1 cellular context compared by ENCODE assay signal in the genomic region with DNA sequence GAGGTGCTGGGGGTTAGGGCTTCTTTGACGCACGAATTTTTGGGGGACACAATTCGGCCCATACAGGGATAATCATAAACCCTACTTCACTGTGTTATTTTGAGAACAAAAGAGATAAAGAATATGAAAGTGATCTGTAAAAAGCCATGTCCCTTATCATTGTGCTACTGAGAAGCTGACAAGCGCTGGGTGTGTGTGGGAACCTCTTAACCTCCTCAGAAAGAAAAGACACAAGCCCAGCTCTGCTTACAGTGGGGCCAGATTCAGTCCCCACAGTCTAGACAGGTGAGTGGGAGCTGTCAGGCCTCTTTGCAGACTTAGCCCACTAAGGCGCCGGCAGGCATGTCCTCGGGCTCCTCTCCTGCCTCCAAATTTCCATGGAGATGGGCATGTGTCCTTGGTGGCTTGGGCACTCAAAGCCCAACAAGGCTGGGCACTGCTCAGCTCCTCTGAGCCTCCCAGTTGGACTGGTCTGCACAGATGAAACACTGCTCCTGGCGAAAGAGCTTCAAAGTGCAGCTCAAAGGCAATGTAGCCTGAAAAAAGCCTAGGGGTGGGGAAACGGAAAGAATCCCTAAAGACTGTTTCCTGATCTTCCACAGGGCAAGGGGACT.
TF ChIP-seq lines count a peak whose summit lies in the region.

No MANE protein-coding gene starts in this region.

TF ChIP-seq in K562, 482 proteins besides CTCF, POLR2A, EP300 and RAD21 (continued from another document):
- TF ChIP-seq, protein P1, sequence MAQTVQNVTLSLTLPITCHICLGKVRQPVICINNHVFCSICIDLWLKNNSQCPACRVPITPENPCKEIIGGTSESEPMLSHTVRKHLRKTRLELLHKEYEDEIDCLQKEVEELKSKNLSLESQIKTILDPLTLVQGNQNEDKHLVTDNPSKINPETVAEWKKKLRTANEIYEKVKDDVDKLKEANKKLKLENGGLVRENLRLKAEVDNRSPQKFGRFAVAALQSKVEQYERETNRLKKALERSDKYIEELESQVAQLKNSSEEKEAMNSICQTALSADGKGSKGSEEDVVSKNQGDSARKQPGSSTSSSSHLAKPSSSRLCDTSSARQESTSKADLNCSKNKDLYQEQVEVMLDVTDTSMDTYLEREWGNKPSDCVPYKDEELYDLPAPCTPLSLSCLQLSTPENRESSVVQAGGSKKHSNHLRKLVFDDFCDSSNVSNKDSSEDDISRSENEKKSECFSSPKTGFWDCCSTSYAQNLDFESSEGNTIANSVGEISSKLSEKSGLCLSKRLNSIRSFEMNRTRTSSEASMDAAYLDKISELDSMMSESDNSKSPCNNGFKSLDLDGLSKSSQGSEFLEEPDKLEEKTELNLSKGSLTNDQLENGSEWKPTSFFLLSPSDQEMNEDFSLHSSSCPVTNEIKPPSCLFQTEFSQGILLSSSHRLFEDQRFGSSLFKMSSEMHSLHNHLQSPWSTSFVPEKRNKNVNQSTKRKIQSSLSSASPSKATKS (CRISPR knock-in tag; IDR thresholded peaks at IDR 0.05), result no peak
- no peak for TF ChIP-seq TCF3 (CRISPR knock-in tag; IDR thresholded peaks at IDR 0.05)
- TF ChIP-seq ZFP36 (IDR thresholded peaks at IDR 0.05; ENCODE audit: low read depth, low read length, partially characterized antibody), result no peak
- TF ChIP-seq PML (IDR thresholded peaks at IDR 0.05; ENCODE audit: low read length), result no peak
- TF ChIP-seq, protein P2, sequence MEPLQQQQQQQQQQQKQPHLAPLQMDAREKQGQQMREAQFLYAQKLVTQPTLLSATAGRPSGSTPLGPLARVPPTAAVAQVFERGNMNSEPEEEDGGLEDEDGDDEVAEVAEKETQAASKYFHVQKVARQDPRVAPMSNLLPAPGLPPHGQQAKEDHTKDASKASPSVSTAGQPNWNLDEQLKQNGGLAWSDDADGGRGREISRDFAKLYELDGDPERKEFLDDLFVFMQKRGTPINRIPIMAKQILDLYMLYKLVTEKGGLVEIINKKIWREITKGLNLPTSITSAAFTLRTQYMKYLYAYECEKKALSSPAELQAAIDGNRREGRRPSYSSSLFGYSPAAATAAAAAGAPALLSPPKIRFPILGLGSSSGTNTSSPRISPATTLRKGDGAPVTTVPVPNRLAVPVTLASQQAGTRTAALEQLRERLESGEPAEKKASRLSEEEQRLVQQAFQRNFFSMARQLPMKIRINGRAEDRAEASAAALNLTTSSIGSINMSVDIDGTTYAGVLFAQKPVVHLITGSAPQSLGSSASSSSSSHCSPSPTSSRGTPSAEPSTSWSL (CRISPR knock-in tag; IDR thresholded peaks at IDR 0.05; ENCODE audit: borderline replicate concordance), result no peak
- TF ChIP-seq JUN (IDR thresholded peaks at IDR 0.05; ENCODE audit: borderline replicate concordance, low read depth, low read length), result no peak
- TF ChIP-seq JUN (CRISPR knock-in tag; IDR thresholded peaks at IDR 0.05; ENCODE audit: borderline replicate concordance), result no peak
- TF ChIP-seq, protein P3, sequence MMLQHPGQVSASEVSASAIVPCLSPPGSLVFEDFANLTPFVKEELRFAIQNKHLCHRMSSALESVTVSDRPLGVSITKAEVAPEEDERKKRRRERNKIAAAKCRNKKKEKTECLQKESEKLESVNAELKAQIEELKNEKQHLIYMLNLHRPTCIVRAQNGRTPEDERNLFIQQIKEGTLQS (IDR thresholded peaks at IDR 0.05), result no peak
- TF ChIP-seq, protein P3 (CRISPR knock-in tag; conservative IDR thresholded peaks at IDR 0.05), result no peak
- TF ChIP-seq ZNF507 (tag; conservative IDR thresholded peaks at IDR 0.05), result no peak
- no peak for TF ChIP-seq GTF2E2 (tag; IDR thresholded peaks at IDR 0.05)
- TF ChIP-seq, protein P4, sequence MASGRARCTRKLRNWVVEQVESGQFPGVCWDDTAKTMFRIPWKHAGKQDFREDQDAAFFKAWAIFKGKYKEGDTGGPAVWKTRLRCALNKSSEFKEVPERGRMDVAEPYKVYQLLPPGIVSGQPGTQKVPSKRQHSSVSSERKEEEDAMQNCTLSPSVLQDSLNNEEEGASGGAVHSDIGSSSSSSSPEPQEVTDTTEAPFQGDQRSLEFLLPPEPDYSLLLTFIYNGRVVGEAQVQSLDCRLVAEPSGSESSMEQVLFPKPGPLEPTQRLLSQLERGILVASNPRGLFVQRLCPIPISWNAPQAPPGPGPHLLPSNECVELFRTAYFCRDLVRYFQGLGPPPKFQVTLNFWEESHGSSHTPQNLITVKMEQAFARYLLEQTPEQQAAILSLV (tag; IDR thresholded peaks at IDR 0.05), result no peak
- no peak for TF ChIP-seq ELF2 (CRISPR knock-in tag; IDR thresholded peaks at IDR 0.05)
- no peak for TF ChIP-seq STAT5B (CRISPR knock-in tag; IDR thresholded peaks at IDR 0.05)
- TF ChIP-seq, protein P5, sequence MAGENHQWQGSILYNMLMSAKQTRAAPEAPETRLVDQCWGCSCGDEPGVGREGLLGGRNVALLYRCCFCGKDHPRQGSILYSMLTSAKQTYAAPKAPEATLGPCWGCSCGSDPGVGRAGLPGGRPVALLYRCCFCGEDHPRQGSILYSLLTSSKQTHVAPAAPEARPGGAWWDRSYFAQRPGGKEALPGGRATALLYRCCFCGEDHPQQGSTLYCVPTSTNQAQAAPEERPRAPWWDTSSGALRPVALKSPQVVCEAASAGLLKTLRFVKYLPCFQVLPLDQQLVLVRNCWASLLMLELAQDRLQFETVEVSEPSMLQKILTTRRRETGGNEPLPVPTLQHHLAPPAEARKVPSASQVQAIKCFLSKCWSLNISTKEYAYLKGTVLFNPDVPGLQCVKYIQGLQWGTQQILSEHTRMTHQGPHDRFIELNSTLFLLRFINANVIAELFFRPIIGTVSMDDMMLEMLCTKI (IDR thresholded peaks at IDR 0.05; ENCODE audit: partially characterized antibody), result no peak
- no peak for TF ChIP-seq RBM17 (IDR thresholded peaks at IDR 0.05; ENCODE audit: borderline replicate concordance, low read depth, low read length)
- no peak for TF ChIP-seq ASH1L (IDR thresholded peaks at IDR 0.05; ENCODE audit: borderline replicate concordance, low read depth, partially characterized antibody)
